Comparison of ENCODE assay signal across 9 cellular contexts in the genomic region with DNA sequence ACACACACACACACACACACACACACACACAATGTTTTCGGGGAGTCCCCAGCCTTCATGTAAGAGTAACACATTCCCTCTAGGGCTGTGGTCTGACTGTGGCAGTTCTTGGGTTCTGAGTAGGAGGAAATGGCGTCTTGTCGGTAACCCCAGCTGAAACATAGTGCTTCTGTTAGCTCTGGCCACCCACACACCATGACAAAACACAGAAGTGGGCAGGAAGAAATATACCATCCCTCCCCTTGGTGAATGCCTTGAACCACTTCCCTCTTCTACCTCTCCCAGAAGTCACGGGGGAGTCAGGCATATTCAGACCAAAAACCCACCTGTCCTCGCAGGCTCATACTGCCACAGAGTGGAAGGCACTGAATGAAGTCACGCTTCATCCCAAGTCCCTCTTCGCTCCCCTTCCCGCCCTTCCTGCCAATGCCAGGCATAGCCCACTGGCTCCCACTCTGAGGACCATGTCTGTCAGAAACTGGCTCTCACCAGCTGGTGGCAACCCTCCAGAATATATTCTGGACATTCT. TPM values are rescaled to one million over a fixed set of nuclear protein-coding genes. Genes with fewer than 3 reads are reported as not detected.
A peak's percentile ranks its signal among the peaks of the same experiment; 100 is the strongest.
DNase-seq lines count a peak whose midpoint lies in the region; ATAC-seq and TF ChIP-seq lines count a peak whose summit lies in the region.
"Had no signal": no experiment of that assay in that cellular context is flagged by ENCODE, and none has a peak within 500 bp of the region (broad histone marks: within the 10 kb centered on the region; RNA-seq: fewer than 3 reads in every experiment).

No MANE protein-coding gene starts in this region.

- peak overlapping the region; percentile 9 for H3K27ac ChIP-seq in psoas muscle
- H3K27ac ChIP-seq: body of pancreas had no signal

- TF ChIP-seq CTCF in psoas muscle (IDR thresholded peaks at IDR 0.05) = no peak

- H3K9me3 ChIP-seq in psoas muscle = no peaks in the 10 kb centered on the region
- H3K9me3 ChIP-seq: body of pancreas had no signal

- WGBS in psoas muscle, 3 donors = 68 to 82% (median 75%) methylated on average over 8 of the region's 8 CpGs

- peaks cover 6% of the 10 kb centered on the region for H3K4me1 ChIP-seq in psoas muscle

- no peaks in the 10 kb centered on the region for H3K27me3 ChIP-seq in psoas muscle (ENCODE audit: insufficient read depth in 3 of 3, low read length in 2 of 3)
- H3K27me3 ChIP-seq: body of pancreas had no signal

- intact Hi-C loops in psoas muscle (cut with DNase I) = loop anchor here in 1 of 2 donors (10.0 kb wide), 1 partner anchor 299 kb away; a partner anchor contains a TSS

- peak; percentile 76 for DNase-seq in GDM1 (lab: John Stamatoyannopoulos, UW)
- DNase-seq in Jurkat, Clone E6-1 (ENCODE audit: low read depth, low spot score) = peak; percentile 48
- DNase-seq in activated T-cell treated with anti-CD3 and anti-CD28 coated beads, Interleukin-2, amount 50 U/mL, for 1 hour = peak; percentile 50
- DNase-seq in psoas muscle = no peak
- no peak for DNase-seq in iPS-NIHi11 (ENCODE audit: low spot score)
- DNase-seq in HK-2 (ENCODE audit: unreplicated experiment) = no peak

- H3K4me3 ChIP-seq in Jurkat, Clone E6-1 (ENCODE audit: low read length) = no peak overlapping the region
- no peak overlapping the region for H3K4me3 ChIP-seq in psoas muscle
- H3K4me3 ChIP-seq: body of pancreas had no signal

- H3K36me3 ChIP-seq in psoas muscle (ENCODE audit: insufficient read depth in 1 of 2, low read depth in 1 of 2) = peaks cover 4 to 16% of the 10 kb centered on the region in 2 donors

- no peak for ATAC-seq in psoas muscle
- no peak for ATAC-seq in HG02981 (IDR thresholded peaks at IDR 0.05; ENCODE audit: unreplicated experiment)
- ATAC-seq in GM21576 (IDR thresholded peaks at IDR 0.05; ENCODE audit: unreplicated experiment) = no peak

RNA-seq across cellular contexts. Expression of a gene that starts 11.5 kb away (rescaled TPM):
- polyA plus RNA-seq in Jurkat, Clone E6-1 (2012; ENCODE audit: insufficient read depth, insufficient read length) = 95.8 TPM
- 10 to 100 TPM; 39.5 to 69.5 (median 60.9) TPM for total RNA-seq in psoas muscle
- 10 to 100 TPM; 60.7 to 85.7 (median 83.5) TPM for polyA plus RNA-seq in psoas muscle

RNA-seq across cellular contexts. Expression of a gene that starts 18.4 kb away (rescaled TPM):
- polyA plus RNA-seq in Jurkat, Clone E6-1 (2012; ENCODE audit: insufficient read depth, insufficient read length) = 50.8 TPM
- 10 to 100 TPM; 37.1 to 59.7 (median 52.0) TPM for total RNA-seq in psoas muscle
- 10 to 100 TPM; 31.2 to 64.9 (median 35.5) TPM for polyA plus RNA-seq in psoas muscle

Comparison
In these comparisons a context has a peak if more than half of its experiments do, and no peak if none do; other contexts are left out.
1. DNase-seq: peak in GDM1 (single experiment), Jurkat, Clone E6-1 (single experiment) and activated T-cell treated with anti-CD3 and anti-CD28 coated beads, Interleukin-2, amount 50 U/mL, for 1 hour (single experiment); none in psoas muscle (0 of 2), iPS-NIHi11 (single experiment) and HK-2 (single experiment).